In the genomic region with DNA sequence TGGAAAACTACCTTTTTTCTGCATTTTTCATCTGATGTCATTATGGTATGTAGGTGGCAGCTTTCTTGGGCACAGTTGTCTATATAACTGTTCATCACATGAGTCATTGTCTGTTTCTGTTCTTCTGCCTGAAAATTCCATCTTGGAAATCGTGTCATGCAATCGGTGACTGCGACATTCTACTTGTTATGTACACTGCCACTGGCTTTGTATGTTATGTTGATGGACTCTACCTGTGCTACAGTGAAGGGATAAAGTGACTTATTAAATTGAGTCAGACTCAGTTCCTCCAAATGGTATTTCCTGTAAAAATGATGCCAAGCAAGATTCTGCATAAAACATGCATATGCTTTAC, we compare ENCODE assay signal across 12 cellular contexts. TPM values are rescaled to one million over a fixed set of nuclear protein-coding genes. Genes with fewer than 3 reads are reported as not detected.
DNase-seq lines count a peak whose midpoint lies in the region; ATAC-seq and TF ChIP-seq lines count a peak whose summit lies in the region.
"Had no signal": no experiment of that assay in that cellular context is flagged by ENCODE, and none has a peak within 500 bp of the region (broad histone marks: within the 10 kb centered on the region; RNA-seq: fewer than 3 reads in every experiment).

No MANE protein-coding gene starts in this region.

- no peak overlapping the region for H3K4me3 ChIP-seq in left ventricle myocardium inferior
- H3K4me3 ChIP-seq in muscle layer of duodenum (ENCODE audit: low read depth in 1 of 2, low read length in 2 of 2): no peak overlapping the region

- H3K27ac Mint-ChIP-seq in activated naive CD8-positive, alpha-beta T cell: peak overlapping the region; percentile 100

- intact Hi-C loops in left ventricle myocardium inferior (cut with micrococcal nuclease): no loop called here
- intact Hi-C loops in left ventricle myocardium superior (cut with micrococcal nuclease): no loop called here

- H3K4me1 ChIP-seq in left ventricle myocardium inferior: peaks cover 57% of the 10 kb centered on the region
- H3K4me1 ChIP-seq in muscle layer of duodenum (ENCODE audit: control insufficient read depth in 1 of 2, insufficient read depth in 2 of 2, low read length in 2 of 2): peaks cover 11 to 22% of the 10 kb centered on the region in 2 donors

- peaks cover 95% of the 10 kb centered on the region for H3K4me1 Mint-ChIP-seq in activated naive CD8-positive, alpha-beta T cell (ENCODE audit: low read depth)

- H3K36me3 Mint-ChIP-seq in activated naive CD8-positive, alpha-beta T cell: peaks cover 14% of the 10 kb centered on the region

- H3K9me3 ChIP-seq in left ventricle myocardium inferior (replicated peaks) (no peaks in the 10 kb centered on the region), muscle layer of duodenum (ENCODE audit: control insufficient read depth in 1 of 2, low read length in 2 of 2) (no peaks in the 10 kb centered on the region)
- H3K9me3 ChIP-seq: MG63 had no signal

- no peaks in the 10 kb centered on the region for H3K27me3 ChIP-seq in left ventricle myocardium inferior (ENCODE audit: low read depth)
- H3K27me3 ChIP-seq in muscle layer of duodenum (ENCODE audit: low read depth, low read length): no peaks in the 10 kb centered on the region
- H3K27me3 ChIP-seq: MG63 had no signal

- no peaks in the 10 kb centered on the region for H3K9me3 Mint-ChIP-seq in activated naive CD8-positive, alpha-beta T cell (ENCODE audit: low read depth)

- DNase-seq in left ventricle myocardium inferior: no peak
- no peak for DNase-seq in left ventricle myocardium superior
- DNase-seq: C1 segment of cervical spinal cord; MG63; NK-92 treated with Interleukin-12 subunit alpha and Interleukin-12 subunit beta, amount 100 ng/mL, for 24 hours had no signal

- peak overlapping the region; percentile 91 for H3K4me3 Mint-ChIP-seq in activated naive CD8-positive, alpha-beta T cell

- H3K27ac ChIP-seq in left ventricle myocardium inferior (replicated peaks) (peak overlapping the region; percentile 74), muscle layer of duodenum (ENCODE audit: low read length) (peak overlapping the region; percentile 95)

- ATAC-seq in left ventricle myocardium superior (no peak), HG02938 (IDR thresholded peaks at IDR 0.05; ENCODE audit: unreplicated experiment) (no peak), GM21717 (IDR thresholded peaks at IDR 0.05; ENCODE audit: unreplicated experiment) (no peak), GM18870 (IDR thresholded peaks at IDR 0.05; ENCODE audit: unreplicated experiment) (no peak), HG02981 (IDR thresholded peaks at IDR 0.05; ENCODE audit: unreplicated experiment) (no peak)
- ATAC-seq: sciatic nerve had no signal

- TF ChIP-seq CTCF in left ventricle myocardium inferior (IDR thresholded peaks at IDR 0.05; ENCODE audit: borderline replicate concordance): no peak

- H3K36me3 ChIP-seq in left ventricle myocardium inferior: no peaks in the 10 kb centered on the region
- H3K36me3 ChIP-seq in muscle layer of duodenum (ENCODE audit: control insufficient read depth in 1 of 2, insufficient read depth in 2 of 2, low read length in 2 of 2): no peaks in the 10 kb centered on the region

- H3K27me3 Mint-ChIP-seq in activated naive CD8-positive, alpha-beta T cell: no peaks in the 10 kb centered on the region

RNA-seq across cellular contexts. Expression of gene SMAP2, which starts 8.6 kb away (rescaled TPM):
- 15.0 TPM for total RNA-seq in left ventricle myocardium inferior
- 15.1 TPM for total RNA-seq in left ventricle myocardium superior
